Comparison of ENCODE assay signal across 8 cellular contexts in the genomic region with DNA sequence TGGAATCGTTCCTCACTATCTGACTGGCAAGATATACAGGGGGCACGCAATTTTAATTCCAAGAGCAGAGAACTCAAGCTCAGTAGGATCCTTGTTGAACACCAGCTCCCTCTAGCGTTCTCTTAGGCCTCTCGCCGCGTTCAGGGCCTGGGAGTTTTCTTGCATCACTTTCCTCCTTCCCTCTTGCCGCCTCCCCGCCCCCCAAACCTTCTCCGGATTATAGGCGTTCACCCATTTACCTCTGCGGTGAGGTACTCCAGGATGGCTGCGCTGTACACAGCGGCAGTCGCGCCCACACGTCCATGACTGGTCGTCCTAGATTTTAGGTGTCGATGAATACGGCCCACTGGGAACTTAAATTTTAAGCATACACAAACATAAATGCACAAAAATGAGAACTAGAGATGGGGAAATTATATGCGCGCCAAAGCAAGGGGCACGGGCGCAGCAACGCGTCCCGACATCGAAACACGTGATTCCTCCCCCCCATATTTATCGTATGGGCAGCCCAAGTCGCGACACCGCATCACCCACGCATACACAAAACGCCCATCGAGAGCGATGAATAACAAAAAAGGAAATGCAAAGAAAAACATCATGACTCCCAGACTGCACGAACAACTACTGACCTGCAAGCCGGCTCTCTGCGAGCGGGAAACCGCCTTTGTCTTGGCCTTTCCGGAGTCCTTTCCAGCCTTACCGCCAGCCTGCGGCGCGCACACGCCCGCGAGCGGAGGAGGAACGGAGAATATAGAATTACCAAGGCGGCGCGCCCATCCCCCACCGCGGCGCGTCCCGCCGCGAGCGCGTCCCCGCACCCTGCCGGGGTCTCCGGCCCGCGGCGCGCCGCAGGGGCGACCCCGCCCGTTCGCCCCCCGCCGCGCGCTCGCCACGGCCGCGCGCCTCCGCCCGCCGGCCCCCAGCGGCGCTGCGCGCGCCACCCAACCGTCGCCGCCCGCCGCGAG. TPM values are rescaled to one million over a fixed set of nuclear protein-coding genes. Genes with fewer than 3 reads are reported as not detected.
DNase-seq lines count a peak whose midpoint lies in the region; ATAC-seq and TF ChIP-seq lines count a peak whose summit lies in the region.

No MANE protein-coding gene starts in this region.

- ATAC-seq in HG02610 (IDR thresholded peaks at IDR 0.05; ENCODE audit: unreplicated experiment), result peak; percentile 27
- peak; percentile 37 for ATAC-seq in Right ventricle myocardium inferior

- DNase-seq in NCI-H1092 (lab: John Stamatoyannopoulos, UW) (peak; percentile 91), SK-N-MC (ENCODE audit: low read depth, low spot score) (peak; percentile 91), Right ventricle myocardium inferior (ENCODE audit: missing footprints) (peak; percentile 95), osteocyte (ENCODE audit: extremely low spot score, unreplicated experiment) (peak; percentile 95)
- DNase-seq in activated naive CD8-positive, alpha-beta T cell treated with anti-CD3 and anti-CD28 coated beads for 36 hours, result peak; percentile 88

- H3K27ac Mint-ChIP-seq in activated naive CD8-positive, alpha-beta T cell treated with anti-CD3 and anti-CD28 coated beads for 36 hours, result no peak overlapping the region
- no peak overlapping the region for H3K27ac Mint-ChIP-seq in osteocyte (ENCODE audit: unreplicated experiment)

- H3K4me3 ChIP-seq in GM08714 (ENCODE audit: low read length) (peak overlapping the region; percentile 77), SK-N-MC (peak overlapping the region; percentile 98), thymus (ENCODE audit: low read length) (peak overlapping the region; percentile 94)

- intact Hi-C loops in Right ventricle myocardium inferior (cut with DNase I), result loop anchor here (5.0 kb wide), 1 partner anchor 127 kb away; no protein-coding TSS in a partner anchor

- H3K36me3 Mint-ChIP-seq in activated naive CD8-positive, alpha-beta T cell treated with anti-CD3 and anti-CD28 coated beads for 36 hours, result peaks cover 34% of the 10 kb centered on the region
- H3K36me3 Mint-ChIP-seq in osteocyte (ENCODE audit: unreplicated experiment), result peaks cover 9% of the 10 kb centered on the region

- no peaks in the 10 kb centered on the region for H3K9me3 Mint-ChIP-seq in activated naive CD8-positive, alpha-beta T cell treated with anti-CD3 and anti-CD28 coated beads for 36 hours
- H3K9me3 Mint-ChIP-seq in osteocyte (ENCODE audit: unreplicated experiment), result no peaks in the 10 kb centered on the region

- WGBS in thymus, result under 1% methylated on average over 98 of the region's 98 CpGs

- peak overlapping the region; percentile 99 for H3K9ac ChIP-seq in SK-N-MC (ENCODE audit: insufficient read length)

- H3K27me3 ChIP-seq in thymus (ENCODE audit: control insufficient read depth, insufficient read depth), result no peaks in the 10 kb centered on the region

- H3K4me1 Mint-ChIP-seq in activated naive CD8-positive, alpha-beta T cell treated with anti-CD3 and anti-CD28 coated beads for 36 hours, result peaks cover 30% of the 10 kb centered on the region
- peaks cover 29% of the 10 kb centered on the region for H3K4me1 Mint-ChIP-seq in osteocyte (ENCODE audit: unreplicated experiment)

- H3K27me3 Mint-ChIP-seq in activated naive CD8-positive, alpha-beta T cell treated with anti-CD3 and anti-CD28 coated beads for 36 hours, result no peaks in the 10 kb centered on the region
- no peaks in the 10 kb centered on the region for H3K27me3 Mint-ChIP-seq in osteocyte (ENCODE audit: unreplicated experiment)

- H3K36me3 ChIP-seq in SK-N-MC (ENCODE audit: insufficient read depth, low read length) (peaks cover 34% of the 10 kb centered on the region), thymus (ENCODE audit: control insufficient read depth, insufficient read depth) (no peaks in the 10 kb centered on the region)

- no peak overlapping the region for H3K4me3 Mint-ChIP-seq in activated naive CD8-positive, alpha-beta T cell treated with anti-CD3 and anti-CD28 coated beads for 36 hours
- H3K4me3 Mint-ChIP-seq in osteocyte (ENCODE audit: unreplicated experiment), result no peak overlapping the region

- H3K27ac ChIP-seq in SK-N-MC (peak overlapping the region; percentile 99), thymus (ENCODE audit: low read depth) (peak overlapping the region; percentile 96)

- peaks cover 15% of the 10 kb centered on the region for H3K4me1 ChIP-seq in thymus (ENCODE audit: control insufficient read depth, insufficient read depth, low read length)

- H3K9me3 ChIP-seq in SK-N-MC (ENCODE audit: low read depth, low read length) (no peaks in the 10 kb centered on the region), thymus (ENCODE audit: control insufficient read depth) (no peaks in the 10 kb centered on the region)

- TF ChIP-seq CTCF in osteocyte (IDR thresholded peaks at IDR 0.05), result peak; percentile 88

RNA-seq across cellular contexts. Expression of gene H2AZ1, which starts 0.8 kb away (rescaled TPM):
- 100 to 1,000 TPM; 735 to 794 TPM for total RNA-seq in activated naive CD8-positive, alpha-beta T cell treated with anti-CD3 and anti-CD28 coated beads for 36 hours
- total RNA-seq in Right ventricle myocardium inferior, result 83.7 TPM
- total RNA-seq in osteocyte, result 192 and 198 TPM in 2 replicates
- polyA plus RNA-seq in thymus, result 263 TPM

RNA-seq across cellular contexts. Expression of gene DNAJB14, which starts 2.9 kb away (rescaled TPM):
- 10 to 100 TPM; 33.3 to 34.1 TPM for total RNA-seq in activated naive CD8-positive, alpha-beta T cell treated with anti-CD3 and anti-CD28 coated beads for 36 hours
- total RNA-seq in Right ventricle myocardium inferior (20.3 TPM), osteocyte (49.2 and 56.5 TPM in 2 replicates)
- 18.5 TPM for polyA plus RNA-seq in thymus

RNA-seq across cellular contexts. Expression of gene LAMTOR3, which starts 55.1 kb away (rescaled TPM):
- total RNA-seq in activated naive CD8-positive, alpha-beta T cell treated with anti-CD3 and anti-CD28 coated beads for 36 hours, result 10 to 100 TPM; 33.6 to 35.1 TPM
- total RNA-seq in Right ventricle myocardium inferior (36.3 TPM), osteocyte (38.2 and 44.7 TPM in 2 replicates)
- polyA plus RNA-seq in thymus, result 91.8 TPM

Comparison
In these comparisons a context has a peak if more than half of its experiments do, and no peak if none do; other contexts are left out.
1. Peak in every context shown above with its lines: DNase-seq, ATAC-seq, H3K4me3 ChIP-seq and H3K27ac ChIP-seq.